Comparison of ENCODE assay signal across 14 cellular contexts in the genomic region with DNA sequence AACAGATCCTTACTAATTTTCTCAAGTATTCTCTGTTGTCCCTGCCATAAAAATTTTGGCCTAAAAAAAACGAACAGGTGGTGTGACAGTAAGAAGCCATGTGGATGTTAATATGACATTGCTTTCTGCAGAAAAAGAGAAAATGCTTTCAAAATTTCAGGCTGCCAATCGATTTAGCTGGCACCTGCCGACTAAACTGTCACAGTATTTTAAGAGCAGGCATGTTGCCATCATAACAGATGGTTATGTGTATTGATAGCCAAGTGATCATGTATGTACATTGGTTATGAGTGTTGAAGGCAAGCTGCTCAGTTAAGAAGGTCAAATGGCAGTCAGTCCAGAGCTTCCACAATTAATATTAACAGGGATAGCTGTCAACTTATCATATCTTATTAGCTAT.
"Had no signal": no experiment of that assay in that cellular context is flagged by ENCODE, and none has a peak within 500 bp of the region (broad histone marks: within the 10 kb centered on the region; RNA-seq: fewer than 3 reads in every experiment).

No MANE protein-coding gene starts in this region.

- DNase-seq: activated CD4-positive, alpha-beta memory T cell treated with anti-CD3 and anti-CD28 coated beads for 36 hours; activated CD4-positive, alpha-beta T cell treated with anti-CD3 and anti-CD28 coated beads for 48 hours; activated naive CD4-positive, alpha-beta T cell treated with anti-CD3 and anti-CD28 coated beads, Interleukin-2, amount 10 ng/mL, durations not matched to agents 7 days and 5 days; activated T-cell treated with anti-CD3 and anti-CD28 coated beads, Interleukin-2, amount 50 U/mL, for 48 hours; amygdala; head of caudate nucleus; hypothalamus; left ventricle myocardium superior; mammary epithelial cell; ovary; stimulated activated CD4-positive, alpha-beta T cell treated with anti-CD3 and anti-CD28 coated beads, Interleukin-4, amount 100 ng/mL, for 24 hours; stimulated activated naive CD4-positive, alpha-beta T cell treated with Interleukin-2 at 50 U/mL for 16 hours had no signal

- ATAC-seq: gastroesophageal sphincter; left ventricle myocardium superior; natural killer cell treated with Interleukin-12 subunit alpha and Interleukin-12 subunit beta and Interleukin-15 and Interleukin-18, amount 100 ng/mL, for 72 hours had no signal
